ENCODE assay signal across 8 cellular contexts in genomic region chr10:7819126-7819470, GRCh38. TPM values are rescaled to one million over a fixed set of nuclear protein-coding genes. Genes with fewer than 3 reads are reported as not detected.
DNase-seq lines count a peak whose midpoint lies in the region; ATAC-seq and TF ChIP-seq lines count a peak whose summit lies in the region.

No MANE protein-coding gene starts in this region.

- peaks cover 4% of the 10 kb centered on the region; the same call in 1 of the 3 replicates for H3K36me3 Mint-ChIP-seq in GM23338 (ENCODE audit: low read depth)
- peaks cover 5% of the 10 kb centered on the region for H3K36me3 Mint-ChIP-seq in activated CD4-positive, alpha-beta T cell treated with anti-CD3 and anti-CD28 coated beads, Interleukin-2, amount 10 ng/mL, durations not matched to agents 7 days and 5 days (ENCODE audit: low read depth)

- H3K9me3 Mint-ChIP-seq in GM23338, result no peaks in the 10 kb centered on the region
- H3K9me3 Mint-ChIP-seq in activated CD4-positive, alpha-beta T cell treated with anti-CD3 and anti-CD28 coated beads, Interleukin-2, amount 10 ng/mL, durations not matched to agents 7 days and 5 days, result no peaks in the 10 kb centered on the region

- H3K9me2 ChIP-seq in GM23338 (ENCODE audit: insufficient read depth), result no peaks in the 10 kb centered on the region

- peak overlapping the region; percentile 92 for H3K4me3 Mint-ChIP-seq in GM23338
- H3K4me3 Mint-ChIP-seq in activated CD4-positive, alpha-beta T cell treated with anti-CD3 and anti-CD28 coated beads, Interleukin-2, amount 10 ng/mL, durations not matched to agents 7 days and 5 days, result peak overlapping the region; percentile 92

- no peaks in the 10 kb centered on the region for H3K27me3 ChIP-seq in GM23338 (ENCODE audit: insufficient read depth)
- H3K27me3 ChIP-seq in thyroid gland, result no peaks in the 10 kb centered on the region

- intact Hi-C loops in thyroid gland (cut with DNase I), result no loop called here

- no peaks in the 10 kb centered on the region for H3F3A ChIP-seq in GM23338 (replicated peaks; ENCODE audit: low read depth)

- peak overlapping the region; percentile 91 for H2AFZ ChIP-seq in GM23338

- POLR2A ChIA-PET in activated CD4-positive, alpha-beta T cell treated with anti-CD3 and anti-CD28 coated beads, Interleukin-2, amount 10 ng/mL, durations not matched to agents 7 days and 5 days (lab: Charles Lee), result no interaction called here

- peaks cover 49% of the 10 kb centered on the region for H3K79me2 ChIP-seq in GM23338 (replicated peaks; ENCODE audit: insufficient read depth)

- H3K36me3 ChIP-seq in GM23338 (ENCODE audit: insufficient read depth) (no peaks in the 10 kb centered on the region), thyroid gland (peaks cover 0 to under 1% of the 10 kb centered on the region in 2 donors)

- H3K4me3 ChIP-seq in GM23338, result peak overlapping the region; percentile 76
- peak overlapping the region; percentile 94 to 97 (median 94) for H3K4me3 ChIP-seq in thyroid gland (replicated peaks in 1 of 3)

- no peak for TF ChIP-seq POLR2A in thyroid gland (IDR thresholded peaks at IDR 0.05)

- peaks cover 17% of the 10 kb centered on the region for H4K20me1 ChIP-seq in GM23338 (replicated peaks; ENCODE audit: insufficient read depth)

- H3K9me3 ChIP-seq in thyroid gland, result no peaks in the 10 kb centered on the region

- 0 to 1% methylated on average over 17 of the region's 17 CpGs for WGBS in thyroid gland, 2 donors

- no peak overlapping the region for H3K27ac ChIP-seq in GM23338 (ENCODE audit: low read depth)
- H3K27ac ChIP-seq in thyroid gland, result no peak overlapping the region

- peak; percentile 17 to 23; a peak in 2 of 4 replicates for TF ChIP-seq CTCF in GM23338 (conservative IDR thresholded peaks at IDR 0.05; ENCODE audit: low read depth in 2 of 2)
- peak in 2 of 6 experiments; percentile 21 to 30 for TF ChIP-seq CTCF in thyroid gland (IDR thresholded peaks at IDR 0.05)

- H3K4me1 Mint-ChIP-seq in GM23338, result peaks cover 15% of the 10 kb centered on the region
- H3K4me1 Mint-ChIP-seq in activated CD4-positive, alpha-beta T cell treated with anti-CD3 and anti-CD28 coated beads, Interleukin-2, amount 10 ng/mL, durations not matched to agents 7 days and 5 days, result peaks cover 30% of the 10 kb centered on the region

- CTCF ChIA-PET in activated CD4-positive, alpha-beta T cell treated with anti-CD3 and anti-CD28 coated beads, Interleukin-2, amount 10 ng/mL, durations not matched to agents 7 days and 5 days (lab: Charles Lee), result interaction anchor here (1.2 to 1.9 kb wide), 3 partner anchors 12 to 31 kb away, joined by 3 to 6 read pairs (median 5); partner anchors contain the start of genes ATP5F1C and KIN

- ATAC-seq in GM23338 (peak; percentile 54), esophagus mucosa (peak; percentile 36)

- H3K27me3 Mint-ChIP-seq in GM23338 (ENCODE audit: insufficient read depth, low read depth, poor library complexity), result peaks cover 8% of the 10 kb centered on the region
- peaks cover 3% of the 10 kb centered on the region for H3K27me3 Mint-ChIP-seq in activated CD4-positive, alpha-beta T cell treated with anti-CD3 and anti-CD28 coated beads, Interleukin-2, amount 10 ng/mL, durations not matched to agents 7 days and 5 days

- H3K27ac Mint-ChIP-seq in GM23338, result peak overlapping the region; percentile 14
- peak overlapping the region; percentile 91 for H3K27ac Mint-ChIP-seq in activated CD4-positive, alpha-beta T cell treated with anti-CD3 and anti-CD28 coated beads, Interleukin-2, amount 10 ng/mL, durations not matched to agents 7 days and 5 days

- peaks cover 14% of the 10 kb centered on the region; the same call in 1 of the 2 replicates for H3K4me1 ChIP-seq in GM23338 (ENCODE audit: insufficient read depth)
- peaks cover 6 to 12% of the 10 kb centered on the region in 2 donors for H3K4me1 ChIP-seq in thyroid gland

- H3K4me2 ChIP-seq in GM23338, result peak overlapping the region; percentile 97

- DNase-seq in NCI-H2196 (lab: John Stamatoyannopoulos, UW; ENCODE audit: unreplicated experiment) (peak; percentile 2), NCI-H2196 treated with DMSO at 0.1 percent for 48 hours (lab: John Stamatoyannopoulos, UW; ENCODE audit: unreplicated experiment) (no peak), GM23338 (ENCODE audit: low spot score) (peak; percentile 67), LHCN-M2 (ENCODE audit: low read depth) (peak; percentile 39), mucosa of gallbladder (ENCODE audit: low spot score) (peak; percentile 45), thyroid gland (peak; percentile 53 to 54)
- DNase-seq in activated CD4-positive, alpha-beta T cell treated with anti-CD3 and anti-CD28 coated beads, Interleukin-2, amount 10 ng/mL, durations not matched to agents 7 days and 5 days, result peak; percentile 44

TF ChIP-seq in GM23338, 12 proteins besides CTCF, POLR2A, EP300 and RAD21 (continues in another document):
- TF ChIP-seq CREB1 (CRISPR knock-in tag; IDR thresholded peaks at IDR 0.05; ENCODE audit: low read depth) (no peak), EZH2 (IDR thresholded peaks at IDR 0.05; ENCODE audit: low read depth, unreplicated experiment) (no peak), JUNB (IDR thresholded peaks at IDR 0.05; ENCODE audit: unreplicated experiment) (no peak), POLR2AphosphoS5 (IDR thresholded peaks at IDR 0.05; ENCODE audit: low read depth) (no peak), ZNF114 (CRISPR knock-in tag; IDR thresholded peaks at IDR 0.05) (no peak), ETS1 (IDR thresholded peaks at IDR 0.05) (no peak), STAT1 (IDR thresholded peaks at IDR 0.05; ENCODE audit: unreplicated experiment) (no peak), ZNF331 (CRISPR knock-in tag; IDR thresholded peaks at IDR 0.05; ENCODE audit: low read depth) (no peak), REST (IDR thresholded peaks at IDR 0.05; ENCODE audit: unreplicated experiment) (no peak), EZH2phosphoT487 (IDR thresholded peaks at IDR 0.05; ENCODE audit: unreplicated experiment) (no peak), NANOG (IDR thresholded peaks at IDR 0.05; ENCODE audit: borderline replicate concordance) (no peak)

RNA-seq across cellular contexts. Expression of gene TAF3, which starts 0.8 kb away (rescaled TPM):
- 5.6 and 6.4 TPM in 2 replicates for total RNA-seq in GM23338 (2014; rRNA removed; shearing (Covaris generic))
- polyA plus RNA-seq in GM23338 (2016; fragmentation: Nextera tagmentation; extraction: Ambion mirVana), result 12.3 and 15.2 TPM in 2 replicates
- 3.3 and 3.4 TPM in 2 replicates for total RNA-seq in LHCN-M2 (2014; rRNA removed)
- polyA plus RNA-seq in LHCN-M2 (2012), result 4.0 TPM
- 10 to 100 TPM; 13.9 to 16.4 TPM for total RNA-seq in activated CD4-positive, alpha-beta T cell treated with anti-CD3 and anti-CD28 coated beads, Interleukin-2, amount 10 ng/mL, durations not matched to agents 7 days and 5 days
- total RNA-seq in esophagus mucosa, result 3.3 TPM
- total RNA-seq in mucosa of gallbladder, result 7.7 TPM
- total RNA-seq in thyroid gland, result 10 to 100 TPM in 1 of 4 donors, 1 to 10 TPM in 3; 6.7 to 11.0 (median 8.6) TPM

RNA-seq across cellular contexts. Expression of gene ATP5F1C, which starts 31.1 kb away (rescaled TPM):
- 332 and 339 TPM in 2 replicates for total RNA-seq in GM23338 (2014; rRNA removed; shearing (Covaris generic))
- polyA plus RNA-seq in GM23338 (2016; fragmentation: Nextera tagmentation; extraction: Ambion mirVana), result 519 and 537 TPM in 2 replicates
- 301 and 304 TPM in 2 replicates for total RNA-seq in LHCN-M2 (2014; rRNA removed)
- 227 TPM for polyA plus RNA-seq in LHCN-M2 (2012)
- 100 to 1,000 TPM; 256 to 286 TPM for total RNA-seq in activated CD4-positive, alpha-beta T cell treated with anti-CD3 and anti-CD28 coated beads, Interleukin-2, amount 10 ng/mL, durations not matched to agents 7 days and 5 days
- 316 TPM for total RNA-seq in esophagus mucosa
- total RNA-seq in mucosa of gallbladder, result 234 TPM
- total RNA-seq in thyroid gland, result 100 to 1,000 TPM; 279 to 417 (median 352) TPM

RNA-seq across cellular contexts. Expression of gene KIN, which starts 31.3 kb away (rescaled TPM):
- total RNA-seq in GM23338 (2014; rRNA removed; shearing (Covaris generic)), result 8.5 and 11.0 TPM in 2 replicates
- polyA plus RNA-seq in GM23338 (2016; fragmentation: Nextera tagmentation; extraction: Ambion mirVana), result 31.7 and 34.8 TPM in 2 replicates
- total RNA-seq in LHCN-M2 (2014; rRNA removed) (11.1 and 12.5 TPM in 2 replicates), esophagus mucosa (8.3 TPM), mucosa of gallbladder (10.4 TPM), thyroid gland (10 to 100 TPM in 1 of 4 donors, 1 to 10 TPM in 3; 7.5 to 10.2 (median 8.1) TPM)
- 5.9 TPM for polyA plus RNA-seq in LHCN-M2 (2012)
- 10 to 100 TPM; 12.9 to 14.8 TPM for total RNA-seq in activated CD4-positive, alpha-beta T cell treated with anti-CD3 and anti-CD28 coated beads, Interleukin-2, amount 10 ng/mL, durations not matched to agents 7 days and 5 days
